8 cellular contexts compared by ENCODE assay signal in the genomic region with DNA sequence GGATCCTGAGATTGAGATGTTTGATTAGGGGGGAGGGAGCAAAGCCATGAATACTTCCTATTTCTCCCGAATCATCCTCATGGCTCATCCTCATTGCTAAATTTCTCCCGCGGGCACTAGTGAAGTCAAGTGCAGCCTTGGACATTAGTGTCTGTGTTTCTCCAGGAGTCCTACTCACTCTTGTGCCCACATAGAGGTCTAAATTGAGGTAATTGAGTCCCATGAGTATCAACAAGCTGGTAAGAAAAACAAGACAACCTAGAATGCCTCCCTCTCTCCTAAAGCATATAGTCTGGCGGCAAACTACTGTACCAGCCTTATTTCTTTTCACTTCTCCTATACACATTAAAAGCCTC. TPM values are rescaled to one million over a fixed set of nuclear protein-coding genes. Genes with fewer than 3 reads are reported as not detected.
DNase-seq lines count a peak whose midpoint lies in the region; ATAC-seq and TF ChIP-seq lines count a peak whose summit lies in the region.

No MANE protein-coding gene starts in this region.

- peak overlapping the region; percentile 73 for H3K4me3 ChIP-seq in astrocyte of the cerebellum (ENCODE audit: low read depth, low read length)

- ATAC-seq in HG03354 (IDR thresholded peaks at IDR 0.05; ENCODE audit: poor library complexity, severe bottlenecking, unreplicated experiment) = peak; percentile 9

- H3K27me3 Mint-ChIP-seq in mesothelial cell of epicardium (ENCODE audit: low read depth) = no peaks in the 10 kb centered on the region

- H3K27ac Mint-ChIP-seq in mesothelial cell of epicardium = peak overlapping the region; percentile 97

- in situ Hi-C loops in astrocyte of the cerebellum (cut with HindIII; ENCODE audit: low sequenced_read_pairs) = no loop called here

- DNase-seq in NCI-H1436 (lab: John Stamatoyannopoulos, UW) (peak; percentile 1), NCI-H1436 treated with DMSO at 0.1 percent for 48 hours (lab: John Stamatoyannopoulos, UW) (no peak), astrocyte of the cerebellum (ENCODE audit: low read depth) (no peak), mesothelial cell of epicardium (ENCODE audit: low spot score in 2 of 2, unreplicated experiment in 2 of 2) (no peak), Ammon's horn (ENCODE audit: low spot score) (no peak), NCI-H2227 (lab: John Stamatoyannopoulos, UW; ENCODE audit: unreplicated experiment) (no peak), SK-N-DZ (ENCODE audit: low spot score) (no peak)

- H3K9me3 Mint-ChIP-seq in mesothelial cell of epicardium = no peaks in the 10 kb centered on the region

- peaks cover 7% of the 10 kb centered on the region for H3K36me3 Mint-ChIP-seq in mesothelial cell of epicardium

- H3K4me1 Mint-ChIP-seq in mesothelial cell of epicardium = peaks cover 24% of the 10 kb centered on the region

- H3K4me3 Mint-ChIP-seq in mesothelial cell of epicardium = peak overlapping the region; percentile 99

- TF ChIP-seq CTCF in astrocyte of the cerebellum (IDR thresholded peaks at IDR 0.05; ENCODE audit: low read depth, low read length, missing control alignments) (no peak), mesothelial cell of epicardium (IDR thresholded peaks at IDR 0.05; ENCODE audit: unreplicated experiment) (no peak)

RNA-seq across cellular contexts. Expression of a gene that starts 0.4 kb away (rescaled TPM):
- total RNA-seq in mesothelial cell of epicardium = 5.0 to 5.9 TPM (median 5.4 TPM) in 3 replicates
- polyA plus RNA-seq in SK-N-DZ (2014; cell fraction: cytosol; rRNA removed) = 24.9 and 26.1 TPM in 2 replicates
- polyA plus RNA-seq in SK-N-DZ (2014; cell fraction: nucleus; rRNA removed) = 14.4 and 24.6 TPM in 2 replicates

RNA-seq across cellular contexts. Expression of a gene that starts 0.5 kb away (rescaled TPM):
- 19.8 to 20.1 TPM (median 20.0 TPM) in 3 replicates for total RNA-seq in mesothelial cell of epicardium
- polyA plus RNA-seq in SK-N-DZ (2014; cell fraction: cytosol; rRNA removed) = 14.8 and 17.3 TPM in 2 replicates
- 44.3 and 44.7 TPM in 2 replicates for polyA plus RNA-seq in SK-N-DZ (2014; cell fraction: nucleus; rRNA removed)

RNA-seq across cellular contexts. Expression of a gene that starts 36.1 kb away (rescaled TPM):
- total RNA-seq in mesothelial cell of epicardium = not detected in 3 replicates
- polyA plus RNA-seq in SK-N-DZ (2014; cell fraction: cytosol; rRNA removed) = not detected in 2 replicates
- not detected in 2 replicates for polyA plus RNA-seq in SK-N-DZ (2014; cell fraction: nucleus; rRNA removed)
